17 cellular contexts compared by ENCODE assay signal in genomic region chr2:64238799-64239198, GRCh38.
DNase-seq lines count a peak whose midpoint lies in the region; ATAC-seq, FAIRE-seq and TF ChIP-seq lines count a peak whose summit lies in the region.
"Had no signal": no experiment of that assay in that cellular context is flagged by ENCODE, and none has a peak within 500 bp of the region (broad histone marks: within the 10 kb centered on the region; RNA-seq: fewer than 3 reads in every experiment).

No MANE protein-coding gene starts in this region.

- FAIRE-seq in K562 (lab: Jason Lieb, UNC) = no peak
- FAIRE-seq: D721Med, GM12891 had no signal

- H3K9me3 ChIP-seq in A673 (ENCODE audit: low read depth, low read length, poor library complexity, severe bottlenecking) (no peaks in the 10 kb centered on the region), K562 (replicated peaks; ENCODE audit: control insufficient read depth, insufficient read depth, low read depth, low read length) (no peaks in the 10 kb centered on the region)

- no peak overlapping the region for H3K4me2 ChIP-seq in K562 (ENCODE audit: insufficient read depth, low read length)
- H3K4me2 ChIP-seq: BLaER1 treated with 17β-estradiol and CSF1 and Interleukin-3, amounts not matched to agents 10 nM and 100 nM had no signal

- DNase-seq in A673 (ENCODE audit: low spot score) (peak; percentile 18), COLO829 (ENCODE audit: low spot score) (peak; percentile 78), K562 (ENCODE audit: extremely low read depth in 1 of 4, low spot score in 3 of 4) (no peak), NCI-H2081 (lab: John Stamatoyannopoulos, UW) (no peak), ureter (ENCODE audit: low spot score) (no peak)
- DNase-seq: 8988T; AML-193; Caco-2; Calu3; CD4-positive, alpha-beta T cell; CD8-positive, alpha-beta T cell; DMS79 treated with DMSO at 0.1 percent for 48 hours; GF-D8 had no signal

- no peaks in the 10 kb centered on the region for H4K20me1 ChIP-seq in K562 (replicated peaks; ENCODE audit: control insufficient read depth, insufficient read depth, low read length)
- H4K20me1 ChIP-seq: BLaER1 treated with 17β-estradiol and CSF1 and Interleukin-3, amounts not matched to agents 10 nM and 100 nM had no signal

- TF ChIP-seq POLR2A in K562 (conservative IDR thresholded peaks at IDR 0.05) = no peak

- no peak overlapping the region for H3K4me3 ChIP-seq in A673 (ENCODE audit: low read depth, low read length, poor library complexity, severe bottlenecking)
- H3K4me3 ChIP-seq in K562 = no peak overlapping the region
- H3K4me3 ChIP-seq: BLaER1 treated with 17β-estradiol and CSF1 and Interleukin-3, amounts not matched to agents 10 nM and 100 nM had no signal

- ATAC-seq in K562 = no peak
- ATAC-seq: CD8-positive, alpha-beta T cell had no signal

- no peak overlapping the region for H3K27ac ChIP-seq in A673 (ENCODE audit: low read depth, low read length, poor library complexity, severe bottlenecking)
- H3K27ac ChIP-seq in K562 (ENCODE audit: extremely low read depth, low read depth, low read length) = no peak overlapping the region
- H3K27ac ChIP-seq: BLaER1 treated with 17β-estradiol and CSF1 and Interleukin-3, amounts not matched to agents 10 nM and 100 nM; C4-2B had no signal

- TF ChIP-seq CTCF in A673 (conservative IDR thresholded peaks at IDR 0.05; ENCODE audit: low read depth, low read length) (no peak), K562 (IDR thresholded peaks at IDR 0.05 in 2 of 3, conservative IDR thresholded peaks at IDR 0.05 in 1 of 3; ENCODE audit: insufficient read depth in 2 of 3, low read depth in 1 of 3, low read length in 3 of 3) (no peak)

- in situ Hi-C loops in K562 (cut with MboI) = no loop called here

- intact Hi-C loops in A673 (cut with micrococcal nuclease; ENCODE audit: unreplicated experiment) = no loop called here
- intact Hi-C loops in K562 (cut with micrococcal nuclease) = no loop called here

- no peak overlapping the region for H2AFZ ChIP-seq in K562 (ENCODE audit: low read depth, low read length)

- no peaks in the 10 kb centered on the region for H3K9me1 ChIP-seq in K562 (ENCODE audit: control insufficient read depth, insufficient read depth, low read length)

- CTCF ChIA-PET in A673 (lab: Charles Lee) = no interaction called here
- CTCF ChIA-PET in K562 (lab: Yijun Ruan, JAX; ENCODE audit: low intra/inter-chr PET ratio) = no interaction called here

- H3K36me3 ChIP-seq in A673 (ENCODE audit: insufficient read depth, low read length, poor library complexity, severe bottlenecking) (no peaks in the 10 kb centered on the region), K562 (ENCODE audit: control insufficient read depth, insufficient read depth, low read length) (no peaks in the 10 kb centered on the region)
- H3K36me3 ChIP-seq: BLaER1 treated with 17β-estradiol and CSF1 and Interleukin-3, amounts not matched to agents 10 nM and 100 nM had no signal

- BruUV-seq in A673 (replicated peaks; lab: Mats Ljungman, UMichigan) (no TSS peak), K562 (replicated peaks; lab: Mats Ljungman, UMichigan) (no TSS peak)

- no peaks in the 10 kb centered on the region for H3K79me2 ChIP-seq in K562 (ENCODE audit: control insufficient read depth, insufficient read depth, low read length)

- H3K27me3 ChIP-seq in A673 (replicated peaks; ENCODE audit: insufficient read depth, low read depth, low read length, poor library complexity) (no peaks in the 10 kb centered on the region), K562 (ENCODE audit: control insufficient read depth in 2 of 2, insufficient read depth in 2 of 2, low read length in 2 of 2) (no peaks in the 10 kb centered on the region)
- H3K27me3 ChIP-seq: BLaER1 treated with 17β-estradiol and CSF1 and Interleukin-3, amounts not matched to agents 10 nM and 100 nM had no signal

- WGBS in K562 (ENCODE audit: insufficient coverage, low coverage, missing lambda C conversion rate) = 32% methylated on average over 4 of the region's 4 CpGs

- no peak for TF ChIP-seq EP300 in K562 (IDR thresholded peaks at IDR 0.05; ENCODE audit: low read length)

- no peak for TF ChIP-seq RAD21 in K562 (CRISPR knock-in tag; conservative IDR thresholded peaks at IDR 0.05 in 1 of 2, IDR thresholded peaks at IDR 0.05 in 1 of 2)

- no peak overlapping the region for H3K9ac ChIP-seq in K562 (ENCODE audit: insufficient read depth in 1 of 2, low read depth in 2 of 2, low read length in 2 of 2)
- H3K9ac ChIP-seq: BLaER1 treated with 17β-estradiol and CSF1 and Interleukin-3, amounts not matched to agents 10 nM and 100 nM had no signal

- POLR2A ChIA-PET in A673 (lab: Charles Lee; ENCODE audit: low non-redundant PET) (interaction anchor here (0.7 kb wide), 1 partner anchor 675 kb away, joined by 5 read pairs; no protein-coding TSS in a partner anchor), K562 (lab: Yijun Ruan, JAX) (interaction anchor here (1.0 kb wide), 1 partner anchor 12 kb away, joined by 3 read pairs; no protein-coding TSS in a partner anchor)

- H3K4me1 ChIP-seq in A673 (ENCODE audit: insufficient read depth, low read length, poor library complexity, severe bottlenecking) (no peaks in the 10 kb centered on the region), K562 (replicated peaks in 1 of 2; ENCODE audit: control insufficient read depth in 2 of 2, insufficient read depth in 2 of 2, low read length in 2 of 2) (no peaks in the 10 kb centered on the region)

TF ChIP-seq in K562, 482 proteins besides CTCF, POLR2A, EP300 and RAD21:
- TF ChIP-seq ZNF316 (IDR thresholded peaks at IDR 0.05) (peak; percentile 35; the same call in 1 of the 2 replicates), MBD1 (CRISPR knock-in tag; IDR thresholded peaks at IDR 0.05) (no peak), HDAC1 (IDR thresholded peaks at IDR 0.05) (no peak), ZNF699 (CRISPR knock-in tag; IDR thresholded peaks at IDR 0.05; ENCODE audit: insufficient replicate concordance) (no peak), GABPB1 (CRISPR knock-in tag; IDR thresholded peaks at IDR 0.05) (no peak)
TF ChIP-seq in K562: peak in this region for 1.

Comparison
In these comparisons a context has a peak if more than half of its experiments do, and no peak if none do; other contexts are left out.
1. DNase-seq: peak in A673 (single experiment) and COLO829 (single experiment); none in K562 (0 of 4), NCI-H2081 (0 of 2) and ureter (single experiment).